In genomic region chr4:102829803-102830202, GRCh38 we compare ENCODE assay signal across 27 cellular contexts. TPM values are rescaled to one million over a fixed set of nuclear protein-coding genes. Genes with fewer than 3 reads are reported as not detected.
DNase-seq lines count a peak whose midpoint lies in the region; ATAC-seq and TF ChIP-seq lines count a peak whose summit lies in the region.
"Had no signal": no experiment of that assay in that cellular context is flagged by ENCODE, and none has a peak within 500 bp of the region (broad histone marks: within the 10 kb centered on the region; RNA-seq: fewer than 3 reads in every experiment).

No MANE protein-coding gene starts in this region.

- H3K9ac ChIP-seq in IMR-90 (ENCODE audit: low read depth, low read length), result no peak overlapping the region
- no peak overlapping the region for H3K9ac ChIP-seq in neural cell (ENCODE audit: low read length)
- H3K9ac ChIP-seq: neural progenitor cell had no signal

- no peaks in the 10 kb centered on the region for H3K9me3 ChIP-seq in DOHH2 (ENCODE audit: control insufficient read depth, insufficient read depth, low read length)
- no peaks in the 10 kb centered on the region for H3K9me3 ChIP-seq in IMR-90 (ENCODE audit: control insufficient read depth, insufficient read depth, low read length)
- H3K9me3 ChIP-seq in neural cell (ENCODE audit: low read length), result no peaks in the 10 kb centered on the region
- H3K9me3 ChIP-seq: ascending aorta, HAP-1, heart left ventricle had no signal

- H3K36me3 Mint-ChIP-seq in WTC11, result no peaks in the 10 kb centered on the region
- H3K36me3 Mint-ChIP-seq: activated naive CD8-positive, alpha-beta T cell; memory B cell; neural progenitor cell had no signal

- no peak overlapping the region for H3K4ac ChIP-seq in IMR-90 (ENCODE audit: low read depth, low read length)

- no peak overlapping the region for H2BK5ac ChIP-seq in IMR-90 (ENCODE audit: low read depth, low read length, poor library complexity, severe bottlenecking)

- no TSS peak for BruUV-seq in IMR-90 (replicated peaks; lab: Mats Ljungman, UMichigan)

- POLR2A ChIA-PET in IMR-90 (lab: Charles Lee; ENCODE audit: unreplicated experiment) (no interaction called here), WTC11 (lab: Charles Lee) (interaction anchor here (3.5 to 6.0 kb wide), 2 partner anchors 39 to 69 kb away, joined by 44 to 113 read pairs; partner anchors contain the start of genes CISD2 and MANBA)

- H3K4me3 ChIP-seq in DOHH2 (ENCODE audit: low read length) (peak overlapping the region; percentile 94; the same call in 1 of the 2 replicates), IMR-90 (ENCODE audit: insufficient read depth, low read depth, low read length) (no peak overlapping the region), neural cell (ENCODE audit: low read length) (peak overlapping the region; percentile 90)
- H3K4me3 ChIP-seq: coronary artery, HAP-1 had no signal

- H3K79me1 ChIP-seq in IMR-90 (ENCODE audit: low read depth in 1 of 2, low read length in 2 of 2), result peaks cover 6 to 14% of the 10 kb centered on the region in 2 experiments

- H3K4me1 ChIP-seq in DOHH2 (ENCODE audit: control insufficient read depth, low read length) (peaks cover 24% of the 10 kb centered on the region), IMR-90 (ENCODE audit: control insufficient read depth, insufficient read depth, low read length) (peaks cover 4% of the 10 kb centered on the region; the same call in 1 of the 2 replicates)

- H2BK15ac ChIP-seq in IMR-90 (ENCODE audit: low read depth, low read length), result no peak overlapping the region

- H3K56ac ChIP-seq in IMR-90 (ENCODE audit: extremely low read depth, insufficient read depth, low read length), result no peak overlapping the region

- in situ Hi-C loops in IMR-90 (cut with MboI; ENCODE audit: low sequenced_read_pairs), result no loop called here

- TF ChIP-seq CTCF in DOHH2 (IDR thresholded peaks at IDR 0.05; ENCODE audit: low read depth, low read length, poor library complexity, severe bottlenecking), result no peak
- no peak for TF ChIP-seq CTCF in IMR-90 (conservative IDR thresholded peaks at IDR 0.05; ENCODE audit: low read depth, low read length)
- no peak for TF ChIP-seq CTCF in WTC11 (IDR thresholded peaks at IDR 0.05)
- no peak for TF ChIP-seq CTCF in neural cell (IDR thresholded peaks at IDR 0.05; ENCODE audit: poor library complexity, severe bottlenecking)

- H3K27ac ChIP-seq in DOHH2 (ENCODE audit: low read depth, low read length), result no peak overlapping the region
- no peak overlapping the region for H3K27ac ChIP-seq in IMR-90 (ENCODE audit: insufficient read depth, low read length)
- no peak overlapping the region for H3K27ac ChIP-seq in neural cell (ENCODE audit: low read length)
- H3K27ac ChIP-seq: neural progenitor cell had no signal

- peaks cover 87% of the 10 kb centered on the region for H3K79me2 ChIP-seq in DOHH2 (ENCODE audit: control insufficient read depth, low read length)
- H3K79me2 ChIP-seq in neural cell (replicated peaks; ENCODE audit: insufficient read depth, low read length), result peaks cover 38% of the 10 kb centered on the region

- H4K5ac ChIP-seq in IMR-90 (ENCODE audit: low read depth, low read length), result no peak overlapping the region

- CTCF ChIA-PET in IMR-90 (lab: Yijun Ruan, JAX), result no interaction called here
- CTCF ChIA-PET in WTC11 (lab: Charles Lee), result interaction anchor here (0.6 kb wide), 1 partner anchor 181 kb away, joined by 3 read pairs; no protein-coding TSS in a partner anchor

- no peak for TF ChIP-seq RAD21 in IMR-90 (IDR thresholded peaks at IDR 0.05; ENCODE audit: low read length)
- TF ChIP-seq RAD21 in neural cell (conservative IDR thresholded peaks at IDR 0.05), result no peak

- H3K14ac ChIP-seq in IMR-90 (replicated peaks; ENCODE audit: low read depth, low read length), result no peak overlapping the region

- no peak overlapping the region for H3K23ac ChIP-seq in IMR-90 (ENCODE audit: low read depth, low read length)

- no peak overlapping the region for H2AK5ac ChIP-seq in IMR-90 (ENCODE audit: low read depth, low read length)

- no peak overlapping the region for H3K18ac ChIP-seq in IMR-90 (ENCODE audit: low read depth, low read length)

- H3K4me3 Mint-ChIP-seq in WTC11, result no peak overlapping the region; the same call in 1 of the 2 replicates
- H3K4me3 Mint-ChIP-seq: activated naive CD8-positive, alpha-beta T cell; memory B cell; neural progenitor cell; T-helper 17 cell had no signal

- peaks cover 33% of the 10 kb centered on the region for H3K4me1 Mint-ChIP-seq in WTC11

- no peaks in the 10 kb centered on the region for H3K27me3 Mint-ChIP-seq in WTC11 (ENCODE audit: low read depth)
- H3K27me3 Mint-ChIP-seq: activated naive CD8-positive, alpha-beta T cell; CD4-positive, alpha-beta T cell; memory B cell; T-helper 17 cell had no signal

- DNase-seq in IMR-90 (no peak), WTC11 (ENCODE audit: low spot score) (no peak), GF-D8 (lab: John Stamatoyannopoulos, UW) (no peak)
- DNase-seq: activated CD4-positive, alpha-beta T cell treated with anti-CD3 and anti-CD28 coated beads for 4 hours; activated T-cell treated with anti-CD3 and anti-CD28 coated beads for 4 hours; CD4-positive, alpha-beta T cell; effector memory CD4-positive, alpha-beta T cell; erythroblast; heart left ventricle; NCI-H187 treated with DMSO at 0.1 percent for 48 hours; NCI-H2171 treated with DMSO at 0.1 percent for 48 hours; NCI-H526 treated with DMSO at 0.1 percent for 48 hours; stimulated activated CD4-positive, alpha-beta T cell treated with anti-CD3 and anti-CD28 coated beads, Interleukin-15, amount 100 ng/mL, for 24 hours; stimulated activated naive CD4-positive, alpha-beta T cell; T-helper 17 cell had no signal

- H3K36me3 ChIP-seq in DOHH2 (ENCODE audit: control insufficient read depth, low read length) (peaks cover 27% of the 10 kb centered on the region), IMR-90 (ENCODE audit: control insufficient read depth, insufficient read depth, low read length) (peaks cover 5% of the 10 kb centered on the region), neural cell (ENCODE audit: insufficient read depth, low read length) (no peaks in the 10 kb centered on the region)
- H3K36me3 ChIP-seq: ascending aorta, neural progenitor cell had no signal

- no peak overlapping the region for H2AK9ac ChIP-seq in IMR-90 (replicated peaks; ENCODE audit: low read depth, low read length, poor library complexity)

- H3K27ac Mint-ChIP-seq in WTC11, result peak overlapping the region; percentile 50
- H3K27ac Mint-ChIP-seq: activated naive CD8-positive, alpha-beta T cell; CD4-positive, alpha-beta T cell; memory B cell; T-helper 17 cell had no signal

- H4K20me1 ChIP-seq in DOHH2 (ENCODE audit: control insufficient read depth, insufficient read depth, low read depth, low read length), result peaks cover 8% of the 10 kb centered on the region; the same call in 1 of the 2 replicates
- H4K20me1 ChIP-seq in IMR-90 (ENCODE audit: insufficient read depth, low read length), result peaks cover 21% of the 10 kb centered on the region
- H4K20me1 ChIP-seq in neural cell (ENCODE audit: insufficient read depth), result peaks cover 11% of the 10 kb centered on the region

- no peak overlapping the region for H4K8ac ChIP-seq in IMR-90 (ENCODE audit: low read depth in 2 of 2, low read length in 2 of 2)

- TF ChIP-seq EP300 in neural cell (conservative IDR thresholded peaks at IDR 0.05; ENCODE audit: poor library complexity, severe bottlenecking), result no peak

- H4K91ac ChIP-seq in IMR-90 (ENCODE audit: insufficient read depth, low read depth, low read length), result no peak overlapping the region

- H2BK120ac ChIP-seq in IMR-90 (ENCODE audit: low read depth, low read length), result no peak overlapping the region

- 0 out of 2 replicates have a peak, but pooled peaks cover 4% of the 10 kb centered on the region for H3K9me1 ChIP-seq in IMR-90 (ENCODE audit: insufficient read depth, low read length)

- peak overlapping the region; percentile 67 for H3K4me2 ChIP-seq in DOHH2 (ENCODE audit: low read length)
- no peak overlapping the region for H3K4me2 ChIP-seq in IMR-90 (ENCODE audit: low read depth, low read length)
- H3K4me2 ChIP-seq in neural cell (ENCODE audit: low read length), result no peak overlapping the region

- intact Hi-C loops in IMR-90 (cut with micrococcal nuclease), result loop anchor here (5.0 kb wide), 2 partner anchors 328 to 393 kb away; partner anchors contain the start of gene NFKB1

- H3K27me3 ChIP-seq in DOHH2 (ENCODE audit: control insufficient read depth, low read length) (no peaks in the 10 kb centered on the region), IMR-90 (ENCODE audit: control insufficient read depth, insufficient read depth, low read length) (no peaks in the 10 kb centered on the region), neural cell (ENCODE audit: insufficient read depth, low read depth, low read length) (no peaks in the 10 kb centered on the region)
- H3K27me3 ChIP-seq: ascending aorta, heart left ventricle, neural progenitor cell had no signal

- 0 out of 2 replicates have a peak, but pooled peaks cover 5% of the 10 kb centered on the region for H3F3A ChIP-seq in DOHH2 (ENCODE audit: control insufficient read depth, insufficient read depth)
- peaks cover 12% of the 10 kb centered on the region for H3F3A ChIP-seq in neural cell (ENCODE audit: insufficient read depth, low read length, poor library complexity, severe bottlenecking)

- no peak overlapping the region for H2AFZ ChIP-seq in IMR-90 (replicated peaks; ENCODE audit: low read length, poor library complexity)
- no peak overlapping the region for H2AFZ ChIP-seq in neural cell (ENCODE audit: low read depth, low read length)
- H2AFZ ChIP-seq: neural progenitor cell had no signal

- ATAC-seq in IMR-90 (ENCODE audit: low read depth) (no peak), WTC11 (no peak), GM21576 (IDR thresholded peaks at IDR 0.05; ENCODE audit: unreplicated experiment) (no peak), HG03354 (IDR thresholded peaks at IDR 0.05; ENCODE audit: poor library complexity, severe bottlenecking, unreplicated experiment) (no peak)
- ATAC-seq: heart left ventricle, left colon, sciatic nerve, T-helper 17 cell had no signal

- TF ChIP-seq POLR2A in IMR-90 (IDR thresholded peaks at IDR 0.05; ENCODE audit: low read depth, low read length), result no peak

- WGBS in IMR-90 (ENCODE audit: extremely low coverage in 2 of 2, insufficient read length in 1 of 2), 2 experiments, result no CpG with 5 or more reads among the region's 7 CpGs

- H3K9me3 Mint-ChIP-seq in WTC11, result no peaks in the 10 kb centered on the region
- H3K9me3 Mint-ChIP-seq: CD4-positive, alpha-beta T cell; memory B cell; neural progenitor cell had no signal

- H2BK20ac ChIP-seq in IMR-90 (ENCODE audit: low read depth, low read length), result no peak overlapping the region

- dilution Hi-C loops in IMR-90 (cut with HindIII; ENCODE audit: low sequenced_read_pairs, unreplicated experiment), result no loop called here

- H3K9me2 ChIP-seq in DOHH2 (replicated peaks; ENCODE audit: control insufficient read depth, low read length) (no peaks in the 10 kb centered on the region), neural cell (ENCODE audit: insufficient read depth, low read length) (no peaks in the 10 kb centered on the region)

RNA-seq across cellular contexts. Expression of gene UBE2D3, which starts 2.5 kb away (rescaled TPM):
- total RNA-seq in IMR-90 (2012; rRNA removed) (387 and 407 TPM in 2 replicates), WTC11 (2021) (326 to 351 TPM (median 334 TPM) in 3 replicates)
- polyA plus RNA-seq in IMR-90 (2012; rRNA removed) (233 and 259 TPM in 2 replicates), neural cell (352 and 373 TPM in 2 replicates)
- 127 and 219 TPM in 2 replicates for polyA plus RNA-seq in IMR-90 (2012; cell fraction: cytosol; rRNA removed)
- polyA plus RNA-seq in IMR-90 (2012; cell fraction: nucleus; rRNA removed; ENCODE audit: low replicate concordance), result 170 and 331 TPM in 2 replicates
- polyA minus RNA-seq in neural cell, result 354 and 368 TPM in 2 replicates

RNA-seq across cellular contexts. Expression of gene CISD2, which starts 39.0 kb away (rescaled TPM):
- total RNA-seq in IMR-90 (2012; rRNA removed) (7.0 and 21.1 TPM in 2 replicates), WTC11 (2021) (30.0 to 36.6 TPM (median 36.2 TPM) in 3 replicates)
- polyA plus RNA-seq in IMR-90 (2012; rRNA removed) (14.3 and 14.4 TPM in 2 replicates), neural cell (89.4 and 102 TPM in 2 replicates)
- polyA plus RNA-seq in IMR-90 (2012; cell fraction: cytosol; rRNA removed), result 5.4 and 6.6 TPM in 2 replicates
- polyA plus RNA-seq in IMR-90 (2012; cell fraction: nucleus; rRNA removed; ENCODE audit: low replicate concordance), result 0.89 and 3.2 TPM in 2 replicates
- 52.3 and 54.2 TPM in 2 replicates for polyA minus RNA-seq in neural cell
